In genomic region chr6:6676910-6677441, GRCh38 we compare ENCODE assay signal across 8 cellular contexts.
DNase-seq lines count a peak whose midpoint lies in the region; ATAC-seq, FAIRE-seq and TF ChIP-seq lines count a peak whose summit lies in the region.

No MANE protein-coding gene starts in this region.

- H3K4me1 ChIP-seq in HepG2 (ENCODE audit: insufficient read depth, low read length): peaks cover 21% of the 10 kb centered on the region

- peaks cover 0 to 10% of the 10 kb centered on the region in 2 experiments; a peak in 2 of 5 replicates for H3K27me3 ChIP-seq in HepG2 (ENCODE audit: control insufficient read depth in 1 of 2, insufficient read depth in 2 of 2, low read length in 2 of 2)

- no TSS peak for BruUV-seq in HepG2 (replicated peaks; lab: Mats Ljungman, UMichigan)

- H3K27ac Mint-ChIP-seq in chondrocyte (ENCODE audit: unreplicated experiment): no peak overlapping the region

- 16% methylated on average over 7 of the region's 7 CpGs for WGBS in HepG2 (ENCODE audit: low lambda C conversion rate)

- no peaks in the 10 kb centered on the region for H4K20me1 ChIP-seq in HepG2 (ENCODE audit: insufficient read depth, low read length)

- TF ChIP-seq CTCF in chondrocyte (IDR thresholded peaks at IDR 0.05): peak; percentile 96
- TF ChIP-seq CTCF in HepG2 (CRISPR knock-in tag; IDR thresholded peaks at IDR 0.05): peak; percentile 90

- TF ChIP-seq EP300 in HepG2 (IDR thresholded peaks at IDR 0.05; ENCODE audit: low read depth in 2 of 2, low read length in 2 of 2) (no peak), HepG2 (CRISPR knock-in tag; IDR thresholded peaks at IDR 0.05; ENCODE audit: borderline replicate concordance) (no peak)

- CTCF ChIA-PET in HEK293T (lab: Yijun Ruan, JAX) (interaction anchor here (0.6 to 1.4 kb wide), 12 partner anchors 10 to 575 kb away, joined by 3 to 8 read pairs (median 4); no protein-coding TSS in a partner anchor), HepG2 (lab: Yijun Ruan, JAX; ENCODE audit: low intra/inter-chr PET ratio, low total read pairs) (interaction anchor here (1.3 to 2.1 kb wide), 3 partner anchors 562 to 599 kb away, joined by 4 to 8 read pairs (median 7); no protein-coding TSS in a partner anchor)

- in situ Hi-C loops in HepG2 (cut with HindIII; ENCODE audit: extremely low pct_ligation_motif_present, low pct_unique_long_range_greater_than_20kb): loop anchor here (25.0 kb wide), 1 partner anchor 935 kb away; no protein-coding TSS in a partner anchor

- ATAC-seq in HepG2 (peak; percentile 69), GM21367 (IDR thresholded peaks at IDR 0.05; ENCODE audit: unreplicated experiment) (no peak)

- DNase-seq in DMS 273 (lab: John Stamatoyannopoulos, UW; ENCODE audit: unreplicated experiment) (peak; percentile 88), HEK293T (ENCODE audit: extremely low spot score) (peak; percentile 71), NCI-H345 (lab: John Stamatoyannopoulos, UW) (peak; percentile 42), chondrocyte (ENCODE audit: low spot score) (no peak), HepG2 (ENCODE audit: low spot score) (peak; percentile 67)
- peak; percentile 61 for DNase-seq in activated CD4-positive, alpha-beta T cell treated with anti-CD3 and anti-CD28 coated beads for 1 hour
- peak; percentile 66 to 72 for DNase-seq in stimulated activated CD4-positive, alpha-beta T cell treated with anti-CD3 and anti-CD28 coated beads, Interleukin-4, amount 100 ng/mL, for 4 hours

- peak; percentile 93 for FAIRE-seq in HepG2 (lab: Jason Lieb, UNC)

- H2AFZ ChIP-seq in HepG2 (ENCODE audit: low read length): no peak overlapping the region

- peaks cover 9% of the 10 kb centered on the region for H3K4me1 Mint-ChIP-seq in chondrocyte (ENCODE audit: low read depth)

- H3K27me3 Mint-ChIP-seq in chondrocyte (ENCODE audit: low read depth): peaks cover 5% of the 10 kb centered on the region

- no peaks in the 10 kb centered on the region for H3K36me3 ChIP-seq in HepG2 (replicated peaks in 1 of 2; ENCODE audit: control insufficient read depth in 1 of 2, insufficient read depth in 2 of 2, low read length in 2 of 2)

- H3K9me3 ChIP-seq in HepG2 (ENCODE audit: low read length): no peaks in the 10 kb centered on the region

- H3K4me3 Mint-ChIP-seq in chondrocyte (ENCODE audit: unreplicated experiment): peak overlapping the region; percentile 14

- H3K4me3 ChIP-seq in HepG2 (replicated peaks in 1 of 3; ENCODE audit: insufficient read depth in 1 of 3, low read depth in 2 of 3, low read length in 3 of 3): no peak overlapping the region

- H3K79me2 ChIP-seq in HepG2 (ENCODE audit: insufficient read depth, low read length): no peaks in the 10 kb centered on the region

- H3K9ac ChIP-seq in HepG2 (ENCODE audit: insufficient read depth, low read depth, low read length): no peak overlapping the region

- peak; percentile 82 for TF ChIP-seq RAD21 in HepG2 (CRISPR knock-in tag; IDR thresholded peaks at IDR 0.05)

- H3K36me3 Mint-ChIP-seq in chondrocyte (ENCODE audit: low read depth): peaks cover 4% of the 10 kb centered on the region

- intact Hi-C loops in HepG2 (cut with micrococcal nuclease; ENCODE audit: unreplicated experiment): loop anchor here (1.0 to 2.0 kb wide), 2 partner anchors 48 to 565 kb away; no protein-coding TSS in a partner anchor

- POLR2A ChIA-PET in HEK293T (lab: Yijun Ruan, JAX) (interaction anchor here (0.7 to 2.1 kb wide), 3 partner anchors 10 to 584 kb away, joined by 3 to 10 read pairs (median 3); no protein-coding TSS in a partner anchor), HepG2 (lab: Yijun Ruan, JAX) (interaction anchor here (0.6 kb wide), 1 partner anchor 594 kb away, joined by 3 read pairs; no protein-coding TSS in a partner anchor)

- no peak for TF ChIP-seq POLR2A in HepG2 (IDR thresholded peaks at IDR 0.05; ENCODE audit: insufficient read depth in 1 of 2, low read depth in 2 of 2, low read length in 2 of 2)

- H3K4me2 ChIP-seq in HepG2 (ENCODE audit: low read depth, low read length): no peak overlapping the region

- no peak overlapping the region for H3K27ac ChIP-seq in HepG2 (ENCODE audit: extremely low read length, insufficient read depth, low read length)

- peaks cover 4% of the 10 kb centered on the region for H3K9me3 Mint-ChIP-seq in chondrocyte (ENCODE audit: low read depth)

TF ChIP-seq in HEK293T, 16 proteins besides CTCF, POLR2A, EP300 and RAD21:
- no peak for TF ChIP-seq SUZ12 (IDR thresholded peaks at IDR 0.05)
- no peak for TF ChIP-seq ZNF384 (IDR thresholded peaks at IDR 0.05)
- no peak for TF ChIP-seq LEF1 (IDR thresholded peaks at IDR 0.05; ENCODE audit: borderline replicate concordance)
- TF ChIP-seq L3MBTL2 (conservative IDR thresholded peaks at IDR 0.05): no peak
- TF ChIP-seq TARDBP (IDR thresholded peaks at IDR 0.05): no peak
TF ChIP-seq in HEK293T: peak in this region for 0.

TF ChIP-seq in HepG2, 621 proteins besides CTCF, POLR2A, EP300 and RAD21 (continues in another document):
- TF ChIP-seq SMC3 (IDR thresholded peaks at IDR 0.05; ENCODE audit: low read length) (peak; percentile 95), ERF (CRISPR knock-in tag; IDR thresholded peaks at IDR 0.05) (peak; percentile 67; the same call in 1 of the 2 replicates), ATF2 (CRISPR knock-in tag; IDR thresholded peaks at IDR 0.05) (no peak), ZNF274 (CRISPR knock-in tag; IDR thresholded peaks at IDR 0.05) (peak; percentile 25; the same call in 1 of the 2 replicates), ZNF530 (CRISPR knock-in tag; IDR thresholded peaks at IDR 0.05; ENCODE audit: low read depth) (no peak), GATAD2A (CRISPR knock-in tag; IDR thresholded peaks at IDR 0.05) (0 out of 2 replicates have a peak, but pooled peaks have one; percentile 24), GATA4 (IDR thresholded peaks at IDR 0.05; ENCODE audit: borderline replicate concordance, low read depth) (no peak), ARID5B (CRISPR knock-in tag; IDR thresholded peaks at IDR 0.05) (0 out of 2 replicates have a peak, but pooled peaks have one; percentile 32), FOXA1 (IDR thresholded peaks at IDR 0.05) (no peak), FOXA1 (CRISPR knock-in tag; IDR thresholded peaks at IDR 0.05) (no peak), ZBTB25 (CRISPR knock-in tag; IDR thresholded peaks at IDR 0.05) (0 out of 2 replicates have a peak, but pooled peaks have one; percentile 29), ZFP36 (IDR thresholded peaks at IDR 0.05; ENCODE audit: borderline replicate concordance, low read depth, low read length, partially characterized antibody) (peak; percentile 3), ZSCAN9 (CRISPR knock-in tag; IDR thresholded peaks at IDR 0.05; ENCODE audit: borderline replicate concordance) (0 out of 2 replicates have a peak, but pooled peaks have one; percentile 30), SOX6 (IDR thresholded peaks at IDR 0.05) (no peak), SOX6 (CRISPR knock-in tag; IDR thresholded peaks at IDR 0.05) (0 out of 2 replicates have a peak, but pooled peaks have one; percentile 10), ZNF337 (CRISPR knock-in tag; IDR thresholded peaks at IDR 0.05; ENCODE audit: borderline replicate concordance, low read depth) (no peak), ZNF652 (CRISPR knock-in tag; IDR thresholded peaks at IDR 0.05; ENCODE audit: borderline replicate concordance, low read depth) (no peak; the same call in 1 of the 2 replicates)
